ENCODE assay signal across 18 cellular contexts in the genomic region with DNA sequence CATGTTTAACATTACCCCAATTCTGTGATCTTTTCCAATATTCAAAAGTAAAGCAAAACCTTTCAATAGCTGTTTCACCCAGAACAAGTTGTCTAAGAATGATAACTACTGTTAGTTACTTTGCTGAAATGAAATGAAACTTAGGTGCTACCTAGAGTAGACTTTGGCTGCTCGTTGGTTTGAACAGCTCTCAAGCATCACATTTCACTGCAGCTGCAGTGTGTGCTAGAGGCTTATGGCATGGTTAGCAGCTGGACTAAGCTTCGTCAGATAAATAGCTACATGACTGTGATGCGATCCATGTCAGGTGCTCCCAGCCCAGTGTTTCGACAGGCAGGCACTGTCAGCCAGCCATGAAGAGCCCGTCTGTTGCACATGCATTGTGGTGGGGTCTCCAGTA.
"Had no signal": no experiment of that assay in that cellular context is flagged by ENCODE, and none has a peak within 500 bp of the region (broad histone marks: within the 10 kb centered on the region; RNA-seq: fewer than 3 reads in every experiment).

No MANE protein-coding gene starts in this region.

- DNase-seq: activated CD4-positive, alpha-beta T cell treated with anti-CD3 and anti-CD28 coated beads, Interleukin-2, amount 50 U/mL, for 4 hours; activated CD4-positive, CD25-positive, alpha-beta regulatory T cell treated with anti-CD3 and anti-CD28 coated beads, Interleukin-2, amount 50 U/mL, for 72 hours; activated effector memory CD4-positive, alpha-beta T cell treated with Interleukin-2 at 50 U/mL for 16 hours; activated T-cell treated with anti-CD3 and anti-CD28 coated beads, Interleukin-2, amount 50 U/mL, for 24 hours; amygdala; effector memory CD4-positive, alpha-beta T cell; kidney; ovary; stimulated activated CD4-positive, alpha-beta T cell treated with anti-CD3 and anti-CD28 coated beads, Interleukin-4, amount 100 ng/mL, for 1 hour; stimulated activated CD8-positive, alpha-beta memory T cell treated with anti-CD3 and anti-CD28 coated beads, Interleukin-4, amount 100 ng/mL, for 48 hours; upper lobe of right lung had no signal

- H3K4me2 ChIP-seq: hepatocyte had no signal

- H3K4me3 ChIP-seq: hepatocyte, ovary, upper lobe of right lung had no signal

- H3K27ac Mint-ChIP-seq: activated naive CD4-positive, alpha-beta T cell treated with anti-CD3 and anti-CD28 coated beads, Interleukin-2, amount 50 U/mL, for 24 hours; activated T-cell treated with anti-CD3 and anti-CD28 coated beads, Interleukin-2, amount 50 U/mL, for 24 hours; brain; stimulated activated naive CD8-positive, alpha-beta T cell treated with anti-CD3 and anti-CD28 coated beads, Interleukin-15, Interleukin-2, amounts not matched to agents 100 ng/mL and 50 ng/mL, for 24 hours had no signal

- H3K9me3 Mint-ChIP-seq: activated naive CD4-positive, alpha-beta T cell treated with anti-CD3 and anti-CD28 coated beads, Interleukin-2, amount 50 U/mL, for 24 hours; brain; stimulated activated naive CD8-positive, alpha-beta T cell treated with anti-CD3 and anti-CD28 coated beads, Interleukin-15, Interleukin-2, amounts not matched to agents 100 ng/mL and 50 ng/mL, for 24 hours had no signal

- H3K4me1 ChIP-seq: upper lobe of right lung had no signal

- H3K27me3 ChIP-seq: hepatocyte, ovary, upper lobe of right lung had no signal

- H3K36me3 Mint-ChIP-seq: activated naive CD4-positive, alpha-beta T cell treated with anti-CD3 and anti-CD28 coated beads, Interleukin-2, amount 50 U/mL, for 24 hours; brain had no signal

- H3K9me3 ChIP-seq: ovary, upper lobe of right lung had no signal

- H3K27ac ChIP-seq: epithelial cell of prostate, hepatocyte, ovary, upper lobe of right lung had no signal

- H3K4me1 Mint-ChIP-seq: activated naive CD4-positive, alpha-beta T cell treated with anti-CD3 and anti-CD28 coated beads, Interleukin-2, amount 50 U/mL, for 24 hours; central memory CD8-positive, alpha-beta T cell had no signal

- H3K4me3 Mint-ChIP-seq: activated naive CD4-positive, alpha-beta T cell treated with anti-CD3 and anti-CD28 coated beads, Interleukin-2, amount 50 U/mL, for 24 hours; activated T-cell treated with anti-CD3 and anti-CD28 coated beads, Interleukin-2, amount 50 U/mL, for 24 hours; brain; central memory CD8-positive, alpha-beta T cell; neural crest cell; stimulated activated naive CD8-positive, alpha-beta T cell treated with anti-CD3 and anti-CD28 coated beads, Interleukin-15, Interleukin-2, amounts not matched to agents 100 ng/mL and 50 ng/mL, for 24 hours had no signal

- H3K79me2 ChIP-seq: hepatocyte had no signal

- ATAC-seq: upper lobe of right lung had no signal

- H3K27me3 Mint-ChIP-seq: activated naive CD4-positive, alpha-beta T cell treated with anti-CD3 and anti-CD28 coated beads, Interleukin-2, amount 50 U/mL, for 24 hours; activated T-cell treated with anti-CD3 and anti-CD28 coated beads, Interleukin-2, amount 50 U/mL, for 24 hours; central memory CD8-positive, alpha-beta T cell; stimulated activated naive CD8-positive, alpha-beta T cell treated with anti-CD3 and anti-CD28 coated beads, Interleukin-15, Interleukin-2, amounts not matched to agents 100 ng/mL and 50 ng/mL, for 24 hours had no signal

- H3K36me3 ChIP-seq: ovary, upper lobe of right lung had no signal

- H2AFZ ChIP-seq: hepatocyte had no signal
